1 cellular context compared by ENCODE assay signal in genomic region chr1:42260376-42261078, GRCh38.
TF ChIP-seq lines count a peak whose summit lies in the region.

No MANE protein-coding gene starts in this region.

TF ChIP-seq in IMR-90, 13 proteins besides CTCF, POLR2A, EP300 and RAD21:
- TF ChIP-seq NFE2L2 (IDR thresholded peaks at IDR 0.05; ENCODE audit: low read depth, low read length) (no peak), SMC3 (IDR thresholded peaks at IDR 0.05; ENCODE audit: low read depth, low read length) (no peak), CHD1 (IDR thresholded peaks at IDR 0.05; ENCODE audit: low read depth, low read length) (no peak)
